Comparison of ENCODE assay signal across 10 cellular contexts in genomic region chr17:6444573-6445335, GRCh38. TPM values are rescaled to one million over a fixed set of nuclear protein-coding genes. Genes with fewer than 3 reads are reported as not detected.
DNase-seq lines count a peak whose midpoint lies in the region; ATAC-seq, FAIRE-seq and TF ChIP-seq lines count a peak whose summit lies in the region.
"Had no signal": no experiment of that assay in that cellular context is flagged by ENCODE, and none has a peak within 500 bp of the region (broad histone marks: within the 10 kb centered on the region; RNA-seq: fewer than 3 reads in every experiment).

No MANE protein-coding gene starts in this region.

- TF ChIP-seq EP300 in K562 (IDR thresholded peaks at IDR 0.05; ENCODE audit: low read length) = no peak
- TF ChIP-seq EP300 in tibial nerve (IDR thresholded peaks at IDR 0.05) = no peak

- in situ Hi-C loops in K562 (cut with MboI) = loop anchor here (25.0 kb wide), 1 partner anchor 1207 kb away; the partner anchor contains the start of gene SCIMP

- peak overlapping the region; percentile 88 to 98 for H3K4me3 Mint-ChIP-seq in activated T-cell treated with anti-CD3 and anti-CD28 coated beads, Interleukin-2, amount 50 U/mL, for 72 hours

- H3K9ac ChIP-seq in K562 (ENCODE audit: insufficient read depth in 1 of 2, low read depth in 2 of 2, low read length in 2 of 2) = peak overlapping the region; percentile 30 to 85; a peak in 3 of 4 replicates

- 22% methylated on average over 18 of the region's 36 CpGs for WGBS in K562 (ENCODE audit: insufficient coverage, low coverage, missing lambda C conversion rate)
- WGBS in tibial nerve, 2 donors = 24 to 27% methylated on average over 36 of the region's 36 CpGs
- 17 to 20% methylated on average over 23 to 30 of the region's 36 CpGs for WGBS in thyroid gland, 2 donors

- BruUV-seq in K562 (replicated peaks; lab: Mats Ljungman, UMichigan) = TSS peak; percentile 62

- CTCF ChIA-PET in K562 (lab: Yijun Ruan, JAX; ENCODE audit: low intra/inter-chr PET ratio) = no interaction called here

- TF ChIP-seq RAD21 in K562 (CRISPR knock-in tag; conservative IDR thresholded peaks at IDR 0.05 in 1 of 2, IDR thresholded peaks at IDR 0.05 in 1 of 2) = no peak

- H4K20me1 ChIP-seq in K562 (replicated peaks; ENCODE audit: control insufficient read depth, insufficient read depth, low read length) = no peaks in the 10 kb centered on the region

- H3K9me3 ChIP-seq in K562 (replicated peaks; ENCODE audit: control insufficient read depth, insufficient read depth, low read depth, low read length) (no peaks in the 10 kb centered on the region), lower lobe of right lung (no peaks in the 10 kb centered on the region), tibial nerve (no peaks in the 10 kb centered on the region), thyroid gland (no peaks in the 10 kb centered on the region)

- H3K27me3 ChIP-seq in K562 (ENCODE audit: control insufficient read depth in 2 of 2, insufficient read depth in 2 of 2, low read length in 2 of 2) (no peaks in the 10 kb centered on the region), lower lobe of right lung (ENCODE audit: low read depth) (peaks cover 2% of the 10 kb centered on the region), tibial nerve (peaks cover 0 to 23% of the 10 kb centered on the region in 2 donors), thyroid gland (no peaks in the 10 kb centered on the region)

- no peaks in the 10 kb centered on the region for H3K9me3 Mint-ChIP-seq in activated T-cell treated with anti-CD3 and anti-CD28 coated beads, Interleukin-2, amount 50 U/mL, for 72 hours

- POLR2A ChIA-PET in K562 (lab: Yijun Ruan, JAX) = interaction anchor here (0.6 kb wide), 1 partner anchor 196 kb away, joined by 4 read pairs; no protein-coding TSS in a partner anchor

- no peak for ATAC-seq in activated T-cell treated with anti-CD3 and anti-CD28 coated beads, Interleukin-2, amount 50 U/mL, for 72 hours (replicated peaks in 1 of 2)
- ATAC-seq in K562 = no peak
- no peak for ATAC-seq in lower lobe of right lung
- ATAC-seq in GM21825 (IDR thresholded peaks at IDR 0.05; ENCODE audit: unreplicated experiment) = no peak

- DNase-seq in activated T-cell treated with anti-CD3 and anti-CD28 coated beads, Interleukin-2, amount 50 U/mL, for 72 hours = no peak
- DNase-seq in activated T-cell treated with anti-CD3 and anti-CD28 coated beads, Interleukin-2, amount 50 U/mL, for 1 hour = no peak
- DNase-seq in K562 (ENCODE audit: extremely low read depth in 1 of 4, low spot score in 3 of 4) (no peak), lower lobe of right lung (no peak), tibial nerve (ENCODE audit: low spot score in 2 of 2) (no peak), D341Med (ENCODE audit: low spot score) (no peak), thyroid gland (no peak)

- peaks cover 16% of the 10 kb centered on the region for H3K4me1 Mint-ChIP-seq in activated T-cell treated with anti-CD3 and anti-CD28 coated beads, Interleukin-2, amount 50 U/mL, for 72 hours (ENCODE audit: low read depth)

- intact Hi-C loops in K562 (cut with micrococcal nuclease) (no loop called here), lower lobe of right lung (cut with DNase I) (no loop called here), thyroid gland (cut with DNase I) (no loop called here)

- peak overlapping the region; percentile 49 for H3K27ac Mint-ChIP-seq in activated T-cell treated with anti-CD3 and anti-CD28 coated beads, Interleukin-2, amount 50 U/mL, for 72 hours

- H2AFZ ChIP-seq in K562 (ENCODE audit: low read depth, low read length) = peak overlapping the region; percentile 72

- H3K4me1 ChIP-seq in K562 (replicated peaks in 1 of 2; ENCODE audit: control insufficient read depth in 2 of 2, insufficient read depth in 2 of 2, low read length in 2 of 2) (peaks cover 0 to 16% of the 10 kb centered on the region in 2 experiments; a peak in 2 of 5 replicates), lower lobe of right lung (peaks cover 10% of the 10 kb centered on the region), tibial nerve (peaks cover 0 to 20% (median 4%) of the 10 kb centered on the region in 4 donors), thyroid gland (peaks cover 0 to 13% of the 10 kb centered on the region in 2 donors)

- H3K27ac ChIP-seq in K562 (ENCODE audit: extremely low read depth, low read depth, low read length) (no peak overlapping the region; the same call in 2 of the 3 replicates), lower lobe of right lung (no peak overlapping the region), tibial nerve (no peak overlapping the region), thyroid gland (no peak overlapping the region)

- no peaks in the 10 kb centered on the region for H3K79me2 ChIP-seq in K562 (ENCODE audit: control insufficient read depth, insufficient read depth, low read length)

- TF ChIP-seq POLR2A in K562 (conservative IDR thresholded peaks at IDR 0.05) (no peak), tibial nerve (IDR thresholded peaks at IDR 0.05) (no peak), thyroid gland (IDR thresholded peaks at IDR 0.05) (no peak)

- H3K4me2 ChIP-seq in K562 (ENCODE audit: insufficient read depth, low read length) = peak overlapping the region; percentile 81

- H3K4me3 ChIP-seq in K562 (peak overlapping the region; percentile 52), lower lobe of right lung (peak overlapping the region; percentile 67), tibial nerve (peak overlapping the region; percentile 30 to 68 (median 53)), thyroid gland (replicated peaks in 1 of 3) (peak overlapping the region in 1 of 3 donors; percentile 39)

- TF ChIP-seq CTCF in K562 (IDR thresholded peaks at IDR 0.05 in 2 of 3, conservative IDR thresholded peaks at IDR 0.05 in 1 of 3; ENCODE audit: insufficient read depth in 2 of 3, low read depth in 1 of 3, low read length in 3 of 3) (no peak), lower lobe of right lung (IDR thresholded peaks at IDR 0.05) (no peak), tibial nerve (IDR thresholded peaks at IDR 0.05) (no peak), thyroid gland (IDR thresholded peaks at IDR 0.05) (no peak)

- H3K36me3 ChIP-seq in K562 (ENCODE audit: control insufficient read depth, insufficient read depth, low read length) = no peaks in the 10 kb centered on the region
- H3K36me3 ChIP-seq in lower lobe of right lung = no peaks in the 10 kb centered on the region
- no peaks in the 10 kb centered on the region for H3K36me3 ChIP-seq in tibial nerve
- no peaks in the 10 kb centered on the region for H3K36me3 ChIP-seq in thyroid gland

- no peak for FAIRE-seq in K562 (lab: Jason Lieb, UNC)

- no peaks in the 10 kb centered on the region for H3K36me3 Mint-ChIP-seq in activated T-cell treated with anti-CD3 and anti-CD28 coated beads, Interleukin-2, amount 50 U/mL, for 72 hours (ENCODE audit: insufficient read depth in 2 of 2)

- peaks cover 27% of the 10 kb centered on the region for H3K27me3 Mint-ChIP-seq in activated T-cell treated with anti-CD3 and anti-CD28 coated beads, Interleukin-2, amount 50 U/mL, for 72 hours (ENCODE audit: low read depth)

- no peaks in the 10 kb centered on the region for H3K9me1 ChIP-seq in K562 (ENCODE audit: control insufficient read depth, insufficient read depth, low read length)

TF ChIP-seq in K562, 482 proteins besides CTCF, POLR2A, EP300 and RAD21 (continues in another document):
- no peak for TF ChIP-seq HDAC2 (IDR thresholded peaks at IDR 0.05)

RNA-seq across cellular contexts. Expression of gene PIMREG, which starts 0.5 kb away (rescaled TPM):
- total RNA-seq in activated T-cell treated with anti-CD3 and anti-CD28 coated beads, Interleukin-2, amount 50 U/mL, for 72 hours = 1 to 10 TPM; 6.6 to 7.3 TPM
- 6.0 and 11.9 TPM in 2 replicates for total RNA-seq in K562 (2011; cell fraction: chromatin; rRNA removed; ENCODE audit: low replicate concordance)
- 11.2 and 12.5 TPM in 2 replicates for total RNA-seq in K562 (2011; cell fraction: nucleolus; rRNA removed)
- 8.7 and 11.7 TPM in 2 replicates for total RNA-seq in K562 (2011; cell fraction: nucleoplasm; rRNA removed)
- 11.5 and 12.9 TPM in 2 replicates for total RNA-seq in K562 (2014; rRNA removed)
- total RNA-seq in K562 (2014; rRNA removed; fragmentation: Illumina TruSeq; extraction: Trizol) = 5.1 and 5.3 TPM in 2 replicates
- total RNA-seq in K562 (2015; rRNA removed; fragmentation: Illumina TruSeq; extraction: Trizol) = 5.1 and 7.2 TPM in 2 replicates
- 13.4 and 16.0 TPM in 2 replicates for total RNA-seq in K562 (2021)
- polyA plus RNA-seq in K562 (2011; rRNA removed) = 5.9 and 10.2 TPM in 2 replicates
- polyA plus RNA-seq in K562 (2011; cell fraction: cytosol; rRNA removed) = 5.3 and 15.1 TPM in 2 replicates
- 10.6 and 22.8 TPM in 2 replicates for polyA plus RNA-seq in K562 (2011; cell fraction: nucleus; rRNA removed)
- polyA plus RNA-seq in K562 (2012) = 10.5 and 14.1 TPM in 2 replicates
- polyA plus RNA-seq in K562 (2014; fragmentation: Illumina TruSeq; extraction: Trizol) = 9.4 and 13.5 TPM in 2 replicates
- polyA plus RNA-seq in K562 (2014; fragmentation: Nextera tagmentation; extraction: Ambion mirVana) = 1 to 10 TPM; 1.1 to 2.1 TPM
- 15.4 and 16.7 TPM in 2 replicates for polyA plus RNA-seq in K562 (2014; rRNA removed)
- 1.1 and 3.5 TPM in 2 replicates for polyA minus RNA-seq in K562 (2011; rRNA and poly(A)+ RNA removed)
- polyA minus RNA-seq in K562 (2011; cell fraction: cytosol; rRNA and poly(A)+ RNA removed) = 2.5 and 2.6 TPM in 2 replicates
- polyA minus RNA-seq in K562 (2011; cell fraction: nucleus; rRNA and poly(A)+ RNA removed) = 3.4 and 4.3 TPM in 2 replicates
- total RNA-seq in lower lobe of right lung = 0.62 TPM
- total RNA-seq in tibial nerve = under 1 TPM in 2 of 4 donors, not detected in 2; 0.42 to 0.59 TPM
- total RNA-seq in thyroid gland = not detected

RNA-seq across cellular contexts. Expression of gene AIPL1, which starts 9.8 kb away (rescaled TPM):
- not detected for total RNA-seq in activated T-cell treated with anti-CD3 and anti-CD28 coated beads, Interleukin-2, amount 50 U/mL, for 72 hours
- total RNA-seq in K562 (2011; cell fraction: chromatin; rRNA removed; ENCODE audit: low replicate concordance) = not detected in 2 replicates
- not detected in 2 replicates for total RNA-seq in K562 (2011; cell fraction: nucleolus; rRNA removed)
- total RNA-seq in K562 (2011; cell fraction: nucleoplasm; rRNA removed) = not detected in 2 replicates
- total RNA-seq in K562 (2014; rRNA removed) (not detected in 2 replicates), K562 (2014; rRNA removed; fragmentation: Illumina TruSeq; extraction: Trizol) (not detected in 2 replicates), K562 (2015; rRNA removed; fragmentation: Illumina TruSeq; extraction: Trizol) (not detected in 2 replicates), K562 (2021) (not detected in 2 replicates), lower lobe of right lung (not detected), tibial nerve (not detected), thyroid gland (not detected)
- polyA plus RNA-seq in K562 (2011; rRNA removed) (not detected in 2 replicates), K562 (2014; fragmentation: Illumina TruSeq; extraction: Trizol) (not detected in 2 replicates), K562 (2014; fragmentation: Nextera tagmentation; extraction: Ambion mirVana) (not detected), K562 (2014; rRNA removed) (not detected in 2 replicates)
- polyA plus RNA-seq in K562 (2011; cell fraction: cytosol; rRNA removed) = not detected in 2 replicates
- polyA plus RNA-seq in K562 (2011; cell fraction: nucleus; rRNA removed) = not detected in 2 replicates
- polyA plus RNA-seq in K562 (2012) = not detected in 2 replicates
- not detected in 2 replicates for polyA minus RNA-seq in K562 (2011; rRNA and poly(A)+ RNA removed)
- not detected in 2 replicates for polyA minus RNA-seq in K562 (2011; cell fraction: cytosol; rRNA and poly(A)+ RNA removed)
- polyA minus RNA-seq in K562 (2011; cell fraction: nucleus; rRNA and poly(A)+ RNA removed) = not detected in 2 replicates
- total RNA-seq: activated CD8-positive, alpha-beta memory T cell treated with anti-CD3 and anti-CD28 coated beads for 36 hours; pulmonary artery endothelial cell had no signal
